In genomic region chr10:121681171-121681752, GRCh38 we compare ENCODE assay signal across 17 cellular contexts.
DNase-seq lines count a peak whose midpoint lies in the region; ATAC-seq, FAIRE-seq and TF ChIP-seq lines count a peak whose summit lies in the region.
"Had no signal": no experiment of that assay in that cellular context is flagged by ENCODE, and none has a peak within 500 bp of the region (broad histone marks: within the 10 kb centered on the region; RNA-seq: fewer than 3 reads in every experiment).

No MANE protein-coding gene starts in this region.

- H3F3A ChIP-seq in smooth muscle cell (ENCODE audit: low read depth), result peaks cover 5% of the 10 kb centered on the region

- TF ChIP-seq CTCF in HCT116 (IDR thresholded peaks at IDR 0.05 in 2 of 3, conservative IDR thresholded peaks at IDR 0.05 in 1 of 3; ENCODE audit: borderline replicate concordance in 1 of 3, insufficient read depth in 1 of 3, low read depth in 2 of 3, low read length in 2 of 3), result peak in 1 of 3 experiments; percentile 11; a peak in 1 of 6 replicates
- TF ChIP-seq CTCF in H1 (IDR thresholded peaks at IDR 0.05; ENCODE audit: control extremely low read depth in 1 of 3, insufficient read depth in 1 of 3, low read depth in 1 of 3, low read length in 3 of 3), result no peak
- TF ChIP-seq CTCF in smooth muscle cell (IDR thresholded peaks at IDR 0.05; ENCODE audit: borderline replicate concordance, insufficient read depth, poor library complexity, severe bottlenecking), result no peak

- no peak overlapping the region for H2BK20ac ChIP-seq in H1 (ENCODE audit: low read length)

- no peak overlapping the region for H3K56ac ChIP-seq in H1 (replicated peaks; ENCODE audit: insufficient read length, low read depth, low read length)

- H3K27ac Mint-ChIP-seq in activated naive CD8-positive, alpha-beta T cell treated with anti-CD3 and anti-CD28 coated beads for 36 hours, result no peak overlapping the region
- H3K27ac Mint-ChIP-seq: activated B cell treated with CpG ODN at 0.5 μM for 24 hours; activated CD8-positive, alpha-beta T cell treated with anti-CD3 and anti-CD28 coated beads, Interleukin-2, amount 10 ng/mL, durations not matched to agents 7 days and 5 days; activated naive CD8-positive, alpha-beta T cell treated with anti-CD3 and anti-CD28 coated beads, Interleukin-2, amount 10 ng/mL, durations not matched to agents 7 days and 5 days had no signal

- H3K27me3 ChIP-seq in HCT116 (ENCODE audit: insufficient read depth, low read length) (peaks cover 22% of the 10 kb centered on the region), H1 (replicated peaks in 1 of 4; ENCODE audit: control insufficient read depth in 3 of 4, extremely low read depth in 1 of 4, insufficient read depth in 3 of 4, low read length in 3 of 4) (no peaks in the 10 kb centered on the region), muscle layer of colon (ENCODE audit: control insufficient read depth in 1 of 2, insufficient read depth in 2 of 2, low read length in 2 of 2) (no peaks in the 10 kb centered on the region), smooth muscle cell (ENCODE audit: low read depth) (no peaks in the 10 kb centered on the region)

- no peak overlapping the region for H3K27ac ChIP-seq in HCT116 (ENCODE audit: low read depth, low read length)
- no peak overlapping the region for H3K27ac ChIP-seq in H1 (ENCODE audit: low read depth, low read length)
- peak overlapping the region; percentile 12 for H3K27ac ChIP-seq in muscle layer of colon (ENCODE audit: low read depth, low read length)
- peak overlapping the region; percentile 85 for H3K27ac ChIP-seq in smooth muscle cell (ENCODE audit: low read depth)
- H3K27ac ChIP-seq: KMS-11, neutrophil had no signal

- no peak for TF ChIP-seq EP300 in H1 (IDR thresholded peaks at IDR 0.05; ENCODE audit: borderline replicate concordance in 1 of 2, low read depth in 2 of 2, low read length in 2 of 2)

- H3K9me3 Mint-ChIP-seq in activated naive CD8-positive, alpha-beta T cell treated with anti-CD3 and anti-CD28 coated beads for 36 hours, result peaks cover 4% of the 10 kb centered on the region
- H3K9me3 Mint-ChIP-seq: activated B cell treated with CpG ODN at 0.5 μM for 24 hours; activated naive CD8-positive, alpha-beta T cell treated with anti-CD3 and anti-CD28 coated beads, Interleukin-2, amount 10 ng/mL, durations not matched to agents 7 days and 5 days had no signal

- H2BK12ac ChIP-seq in H1 (ENCODE audit: low read depth, low read length), result no peak overlapping the region; the same call in 1 of the 2 replicates

- no peaks in the 10 kb centered on the region for H3K36me3 Mint-ChIP-seq in activated naive CD8-positive, alpha-beta T cell treated with anti-CD3 and anti-CD28 coated beads for 36 hours
- H3K36me3 Mint-ChIP-seq: activated naive CD8-positive, alpha-beta T cell treated with anti-CD3 and anti-CD28 coated beads, Interleukin-2, amount 10 ng/mL, durations not matched to agents 7 days and 5 days had no signal

- no peak overlapping the region for H4K91ac ChIP-seq in H1 (replicated peaks; ENCODE audit: insufficient read length, low read length)

- H3K4me3 Mint-ChIP-seq in activated naive CD8-positive, alpha-beta T cell treated with anti-CD3 and anti-CD28 coated beads for 36 hours, result no peak overlapping the region
- H3K4me3 Mint-ChIP-seq: activated B cell treated with CpG ODN at 0.5 μM for 24 hours; activated CD8-positive, alpha-beta T cell treated with anti-CD3 and anti-CD28 coated beads, Interleukin-2, amount 10 ng/mL, durations not matched to agents 7 days and 5 days; activated naive CD8-positive, alpha-beta T cell treated with anti-CD3 and anti-CD28 coated beads, Interleukin-2, amount 10 ng/mL, durations not matched to agents 7 days and 5 days had no signal

- no peak overlapping the region for H3K23ac ChIP-seq in H1 (ENCODE audit: insufficient read length)

- no peak overlapping the region for H4K8ac ChIP-seq in H1 (ENCODE audit: extremely low read depth, insufficient read depth, low read length)

- H4K5ac ChIP-seq in H1 (ENCODE audit: insufficient read length, low read depth, low read length), result no peak overlapping the region

- TF ChIP-seq RAD21 in HCT116 (IDR thresholded peaks at IDR 0.05; ENCODE audit: low read depth) (no peak), H1 (IDR thresholded peaks at IDR 0.05 in 1 of 2, conservative IDR thresholded peaks at IDR 0.05 in 1 of 2; ENCODE audit: low read depth in 2 of 2, low read length in 2 of 2) (no peak)

- ATAC-seq in HCT116, result peak; percentile 54
- no peak for ATAC-seq in HG02970 (IDR thresholded peaks at IDR 0.05; ENCODE audit: low FRiP score, unreplicated experiment)
- ATAC-seq: activated CD8-positive, alpha-beta T cell treated with anti-CD3 and anti-CD28 coated beads, Interleukin-2, amount 10 ng/mL, durations not matched to agents 7 days and 5 days had no signal

- H2AFZ ChIP-seq in HCT116 (ENCODE audit: low read depth, low read length, poor library complexity, severe bottlenecking) (no peak overlapping the region), H1 (ENCODE audit: low read length) (0 out of 2 replicates have a peak overlapping the region, but pooled peaks have one; percentile 50), smooth muscle cell (ENCODE audit: low read depth) (peak overlapping the region; percentile 65)

- H3K9me2 ChIP-seq in HCT116 (ENCODE audit: insufficient read depth), result no peaks in the 10 kb centered on the region

- H2BK15ac ChIP-seq in H1 (ENCODE audit: low read length), result no peak overlapping the region; the same call in 1 of the 2 replicates

- H3K18ac ChIP-seq in H1 (ENCODE audit: extremely low read depth, low read length), result no peak overlapping the region; the same call in 1 of the 2 replicates

- no TSS peak for BruUV-seq in HCT116 (replicated peaks; lab: Mats Ljungman, UMichigan)

- no peaks in the 10 kb centered on the region for H3K9me3 ChIP-seq in HCT116 (ENCODE audit: control insufficient read depth in 1 of 2, insufficient read depth in 1 of 2, low read depth in 1 of 2, low read length in 2 of 2)
- H3K9me3 ChIP-seq in H1 (ENCODE audit: insufficient read depth in 2 of 2, low read depth in 1 of 2, low read length in 1 of 2), result peaks cover 9 to 10% of the 10 kb centered on the region in 2 experiments; a peak in 3 of 4 replicates
- no peaks in the 10 kb centered on the region for H3K9me3 ChIP-seq in muscle layer of colon (ENCODE audit: low read length)
- H3K9me3 ChIP-seq in smooth muscle cell (replicated peaks; ENCODE audit: low read depth), result peaks cover 10% of the 10 kb centered on the region
- H3K9me3 ChIP-seq: neutrophil had no signal

- H4K20me1 ChIP-seq in HCT116 (ENCODE audit: insufficient read depth) (no peaks in the 10 kb centered on the region), H1 (replicated peaks in 1 of 2; ENCODE audit: control insufficient read depth in 1 of 2, insufficient read depth in 2 of 2, low read length in 2 of 2) (no peaks in the 10 kb centered on the region), smooth muscle cell (ENCODE audit: low read depth) (no peaks in the 10 kb centered on the region)

- H3K79me2 ChIP-seq in HCT116 (ENCODE audit: insufficient read depth, low read length), result no peaks in the 10 kb centered on the region
- no peaks in the 10 kb centered on the region for H3K79me2 ChIP-seq in H1 (ENCODE audit: control insufficient read depth in 1 of 2, insufficient read depth in 2 of 2, low read length in 2 of 2)
- H3K79me2 ChIP-seq in smooth muscle cell (ENCODE audit: low read depth), result no peaks in the 10 kb centered on the region

- H3K4me2 ChIP-seq in HCT116 (ENCODE audit: low read length), result no peak overlapping the region
- no peak overlapping the region for H3K4me2 ChIP-seq in H1 (ENCODE audit: insufficient read depth in 1 of 2, low read depth in 2 of 2, low read length in 2 of 2)
- peak overlapping the region; percentile 54 for H3K4me2 ChIP-seq in smooth muscle cell
- H3K4me2 ChIP-seq: KMS-11 had no signal

- RAD21 ChIA-PET in HCT116 (lab: Charles Lee; ENCODE audit: low non-redundant PET in 1 of 2, low total read pairs in 2 of 2, uncharacterized antibody in 2 of 2, unreplicated experiment in 2 of 2), result no interaction called here

- no peaks in the 10 kb centered on the region for H3K79me1 ChIP-seq in H1 (ENCODE audit: low read depth, low read length)

- 91% methylated on average over 8 of the region's 8 CpGs; no CpG with 5 or more reads in 1 of the 2 experiments for WGBS in H1 (ENCODE audit: extremely low coverage in 1 of 2, insufficient coverage in 1 of 2, insufficient read length in 1 of 2, insufficient replicate concordance in 2 of 2, low coverage in 1 of 2, low lambda C conversion rate in 2 of 2, missing lambda C conversion rate in 1 of 2), 2 experiments
- WGBS in smooth muscle cell (ENCODE audit: low lambda C conversion rate), result 19% methylated on average over 8 of the region's 8 CpGs

- H3K4me1 ChIP-seq in HCT116 (ENCODE audit: control insufficient read depth in 1 of 2, insufficient read depth in 2 of 2, low read length in 2 of 2) (no peaks in the 10 kb centered on the region), H1 (replicated peaks in 1 of 4; ENCODE audit: control insufficient read depth in 3 of 4, insufficient read depth in 4 of 4, low read length in 3 of 4) (peaks cover 0 to 5% (median 0%) of the 10 kb centered on the region in 4 experiments; a peak in 2 of 7 replicates), muscle layer of colon (ENCODE audit: insufficient read depth, low read length) (peaks cover 9% of the 10 kb centered on the region), smooth muscle cell (ENCODE audit: low read depth) (peaks cover 52% of the 10 kb centered on the region)

- POLR2A ChIA-PET in HCT116 (lab: Charles Lee), result no interaction called here
- POLR2A ChIA-PET in H1 (lab: Charles Lee; ENCODE audit: partially characterized antibody), result no interaction called here

- peaks cover 8% of the 10 kb centered on the region for H3K27me3 Mint-ChIP-seq in activated naive CD8-positive, alpha-beta T cell treated with anti-CD3 and anti-CD28 coated beads for 36 hours
- H3K27me3 Mint-ChIP-seq: activated naive CD8-positive, alpha-beta T cell treated with anti-CD3 and anti-CD28 coated beads, Interleukin-2, amount 10 ng/mL, durations not matched to agents 7 days and 5 days had no signal

- H2AK5ac ChIP-seq in H1 (ENCODE audit: low read depth, low read length), result no peak overlapping the region

- H3K23me2 ChIP-seq in H1 (ENCODE audit: low read depth, low read length), result no peaks in the 10 kb centered on the region

- intact Hi-C loops in HCT116 (cut with micrococcal nuclease), result no loop called here

- no peak for TF ChIP-seq POLR2A in HCT116 (IDR thresholded peaks at IDR 0.05; ENCODE audit: borderline replicate concordance, extremely low read depth, insufficient read depth, insufficient read length)
- TF ChIP-seq POLR2A in H1 (IDR thresholded peaks at IDR 0.05; ENCODE audit: control extremely low read depth in 1 of 2, low read depth in 2 of 2, low read length in 2 of 2), result no peak

- H3K9ac ChIP-seq in HCT116 (ENCODE audit: low read length), result no peak overlapping the region
- no peak overlapping the region for H3K9ac ChIP-seq in H1 (replicated peaks in 1 of 4; ENCODE audit: extremely low read depth in 1 of 4, low read depth in 3 of 4, low read length in 3 of 4)
- H3K9ac ChIP-seq in muscle layer of colon (ENCODE audit: low read length), result no peak overlapping the region
- H3K9ac ChIP-seq in smooth muscle cell (ENCODE audit: low read depth), result no peak overlapping the region
- H3K9ac ChIP-seq: KMS-11 had no signal

- no peak overlapping the region for H3K4ac ChIP-seq in H1 (replicated peaks; ENCODE audit: insufficient read length, low read depth, low read length)

- H3K4me3 ChIP-seq in HCT116 (replicated peaks in 1 of 2; ENCODE audit: low read depth in 1 of 2, low read length in 2 of 2) (no peak overlapping the region), H1 (ENCODE audit: extremely low read depth in 1 of 4, insufficient read depth in 2 of 4, low read depth in 3 of 4, low read length in 4 of 4) (no peak overlapping the region), muscle layer of colon (ENCODE audit: low read depth in 1 of 2, low read length in 2 of 2) (no peak overlapping the region), smooth muscle cell (no peak overlapping the region)

- CTCF ChIA-PET in HCT116 (lab: Charles Lee), result no interaction called here
- CTCF ChIA-PET in H1 (lab: Charles Lee; ENCODE audit: partially characterized antibody), result interaction anchor here (0.7 kb wide), 1 partner anchor 217 kb away, joined by 3 read pairs; no protein-coding TSS in a partner anchor

- H3K14ac ChIP-seq in H1 (ENCODE audit: insufficient read length), result no peak overlapping the region

- DNase-seq in HCT116 (ENCODE audit: low read depth, low spot score), result no peak
- no peak for DNase-seq in H1 (ENCODE audit: low read depth in 1 of 2, low spot score in 2 of 2)
- DNase-seq in smooth muscle cell (lab: John Stamatoyannopoulos, UW; ENCODE audit: unreplicated experiment), result peak; percentile 5
- DNase-seq in activated naive CD8-positive, alpha-beta T cell treated with anti-CD3 and anti-CD28 coated beads for 36 hours, result no peak
- no peak for DNase-seq in effector CD4-positive, alpha-beta T cell
- no peak for DNase-seq in MV-4-11 (lab: John Stamatoyannopoulos, UW)
- DNase-seq: activated B cell treated with CpG ODN at 0.5 μM for 24 hours; activated CD8-positive, alpha-beta T cell treated with anti-CD3 and anti-CD28 coated beads, Interleukin-2, amount 10 ng/mL, durations not matched to agents 7 days and 5 days; activated naive CD8-positive, alpha-beta T cell treated with anti-CD3 and anti-CD28 coated beads, Interleukin-2, amount 10 ng/mL, durations not matched to agents 7 days and 5 days; NCI-H1092; NCI-H2107; NCI-H526 treated with DMSO at 0.1 percent for 48 hours; T-helper 2 cell had no signal

- no peak overlapping the region for H2BK120ac ChIP-seq in H1 (replicated peaks; ENCODE audit: low read depth, low read length)

- no peak for FAIRE-seq in H1 (lab: Jason Lieb, UNC)

- no peak overlapping the region for H2BK5ac ChIP-seq in H1 (ENCODE audit: low read depth, low read length)

- H3K4me1 Mint-ChIP-seq in activated naive CD8-positive, alpha-beta T cell treated with anti-CD3 and anti-CD28 coated beads for 36 hours, result no peaks in the 10 kb centered on the region
- H3K4me1 Mint-ChIP-seq: activated B cell treated with CpG ODN at 0.5 μM for 24 hours; activated naive CD8-positive, alpha-beta T cell treated with anti-CD3 and anti-CD28 coated beads, Interleukin-2, amount 10 ng/mL, durations not matched to agents 7 days and 5 days had no signal

- H3K36me3 ChIP-seq in HCT116 (ENCODE audit: control insufficient read depth in 1 of 2, insufficient read depth in 2 of 2, low read length in 2 of 2) (no peaks in the 10 kb centered on the region), H1 (ENCODE audit: control insufficient read depth in 2 of 4, insufficient read depth in 4 of 4, low read length in 3 of 4) (0 out of 8 replicates have a peak, but pooled peaks cover 0 to 3% (median 0%) of the 10 kb centered on the region in 4 experiments), muscle layer of colon (ENCODE audit: insufficient read depth, low read length) (no peaks in the 10 kb centered on the region), smooth muscle cell (ENCODE audit: low read depth) (no peaks in the 10 kb centered on the region)
- H3K36me3 ChIP-seq: neutrophil had no signal

Comparison
In these comparisons a context has a peak if more than half of its experiments do, and no peak if none do; other contexts are left out.
1. H3K27ac ChIP-seq: peak in muscle layer of colon (single experiment) and smooth muscle cell (single experiment); none in HCT116 (single experiment) and H1 (single experiment).